In the genomic region with DNA sequence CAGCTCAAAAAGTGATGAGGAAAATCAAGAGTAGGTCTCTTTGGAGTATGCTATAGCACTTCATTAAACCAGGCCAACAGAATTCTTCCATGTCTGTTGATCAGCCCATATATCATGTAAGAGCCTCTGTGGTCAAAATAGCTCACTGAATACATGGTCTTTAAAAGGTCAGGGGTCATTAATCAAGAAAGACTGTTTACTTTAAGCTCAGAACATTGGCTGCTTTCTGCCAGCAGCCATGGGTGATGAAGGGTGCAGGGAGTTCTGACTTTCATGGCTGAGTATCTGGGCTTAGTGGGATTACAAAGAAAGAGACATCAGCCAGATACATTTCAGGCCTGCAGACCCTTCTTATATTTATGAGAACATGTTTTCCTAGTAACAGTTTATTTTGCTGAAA, we compare ENCODE assay signal across 20 cellular contexts. TPM values are rescaled to one million over a fixed set of nuclear protein-coding genes. Genes with fewer than 3 reads are reported as not detected.
DNase-seq lines count a peak whose midpoint lies in the region; ATAC-seq, FAIRE-seq and TF ChIP-seq lines count a peak whose summit lies in the region.
"Had no signal": no experiment of that assay in that cellular context is flagged by ENCODE, and none has a peak within 500 bp of the region (broad histone marks: within the 10 kb centered on the region; RNA-seq: fewer than 3 reads in every experiment).

No MANE protein-coding gene starts in this region.

- H3K9me3 ChIP-seq in liver (ENCODE audit: control insufficient read depth in 4 of 4, low read length in 3 of 4) (no peaks in the 10 kb centered on the region), HepG2 (ENCODE audit: low read length) (no peaks in the 10 kb centered on the region)
- H3K9me3 ChIP-seq: A549, BE2C, HAP-1 had no signal

- no peaks in the 10 kb centered on the region for H3K36me3 ChIP-seq in liver (ENCODE audit: control insufficient read depth in 4 of 4, insufficient read depth in 3 of 4, low read depth in 1 of 4, low read length in 3 of 4)
- no peaks in the 10 kb centered on the region for H3K36me3 ChIP-seq in HepG2 (replicated peaks in 1 of 2; ENCODE audit: control insufficient read depth in 1 of 2, insufficient read depth in 2 of 2, low read length in 2 of 2)
- H3K36me3 ChIP-seq: BE2C, HAP-1 had no signal

- H3K27me3 ChIP-seq in liver (ENCODE audit: control insufficient read depth in 4 of 4, insufficient read depth in 4 of 4, low read length in 3 of 4): no peaks in the 10 kb centered on the region
- H3K27me3 ChIP-seq in HepG2 (ENCODE audit: control insufficient read depth in 1 of 2, insufficient read depth in 2 of 2, low read length in 2 of 2): no peaks in the 10 kb centered on the region
- H3K27me3 ChIP-seq: BE2C had no signal

- no peak overlapping the region for H2AFZ ChIP-seq in HepG2 (ENCODE audit: low read length)

- H3K4me3 ChIP-seq in liver (ENCODE audit: low read depth in 1 of 3, low read length in 3 of 3) (no peak overlapping the region), HepG2 (replicated peaks in 1 of 3; ENCODE audit: insufficient read depth in 1 of 3, low read depth in 2 of 3, low read length in 3 of 3) (no peak overlapping the region)
- H3K4me3 ChIP-seq: A549, GM12878, HAP-1 had no signal

- no peak for TF ChIP-seq POLR2A in HepG2 (IDR thresholded peaks at IDR 0.05; ENCODE audit: insufficient read depth in 1 of 2, low read depth in 2 of 2, low read length in 2 of 2)

- no peaks in the 10 kb centered on the region for H3K4me1 ChIP-seq in liver (ENCODE audit: control insufficient read depth in 4 of 4, insufficient read depth in 4 of 4, low read length in 3 of 4)
- no peaks in the 10 kb centered on the region for H3K4me1 ChIP-seq in HepG2 (ENCODE audit: insufficient read depth, low read length)
- H3K4me1 ChIP-seq: A549, BE2C, HAP-1 had no signal

- no peak for FAIRE-seq in HepG2 (lab: Jason Lieb, UNC)
- FAIRE-seq: A549, GM12878, GM18507, GM19239, H1 had no signal

- H4K20me1 ChIP-seq in HepG2 (ENCODE audit: insufficient read depth, low read length): no peaks in the 10 kb centered on the region

- TF ChIP-seq RAD21 in liver (IDR thresholded peaks at IDR 0.05): no peak
- TF ChIP-seq RAD21 in HepG2 (CRISPR knock-in tag; IDR thresholded peaks at IDR 0.05): no peak

- H3K27ac ChIP-seq in liver (ENCODE audit: low read depth in 1 of 2, low read length in 2 of 2): no peak overlapping the region
- H3K27ac ChIP-seq in HepG2 (ENCODE audit: extremely low read length, insufficient read depth, low read length): no peak overlapping the region
- H3K27ac ChIP-seq: A549, C4-2B had no signal

- no TSS peak for BruUV-seq in HepG2 (replicated peaks; lab: Mats Ljungman, UMichigan)

- no peak for ATAC-seq in HepG2
- ATAC-seq in GM18858 (IDR thresholded peaks at IDR 0.05; ENCODE audit: unreplicated experiment): no peak
- ATAC-seq in HG03432 (IDR thresholded peaks at IDR 0.05; ENCODE audit: unreplicated experiment): no peak
- ATAC-seq: A549, GM12878 had no signal

- POLR2A ChIA-PET in HepG2 (lab: Yijun Ruan, JAX): no interaction called here

- CTCF ChIA-PET in HepG2 (lab: Yijun Ruan, JAX; ENCODE audit: low intra/inter-chr PET ratio, low total read pairs): no interaction called here

- TF ChIP-seq CTCF in liver (IDR thresholded peaks at IDR 0.05; ENCODE audit: low read depth, low read length, missing input control) (no peak), HepG2 (CRISPR knock-in tag; IDR thresholded peaks at IDR 0.05) (no peak)

- intact Hi-C loops in HepG2 (cut with micrococcal nuclease; ENCODE audit: unreplicated experiment): no loop called here

- no peak for DNase-seq in HepG2 (ENCODE audit: low spot score)
- DNase-seq in islet precursor cell: peak; percentile 52
- peak; percentile 71 for DNase-seq in renal cortical epithelial cell (ENCODE audit: low read depth)
- no peak for DNase-seq in NCI-H446 treated with DMSO at 0.1 percent for 48 hours (lab: John Stamatoyannopoulos, UW)
- DNase-seq: BE2C; CD4-positive, alpha-beta memory T cell; COR-L47 had no signal

- no peaks in the 10 kb centered on the region for H3K79me2 ChIP-seq in HepG2 (ENCODE audit: insufficient read depth, low read length)

- in situ Hi-C loops in HepG2 (cut with HindIII; ENCODE audit: extremely low pct_ligation_motif_present, low pct_unique_long_range_greater_than_20kb): no loop called here

- TF ChIP-seq EP300 in HepG2 (IDR thresholded peaks at IDR 0.05; ENCODE audit: low read depth in 2 of 2, low read length in 2 of 2): no peak
- TF ChIP-seq EP300 in HepG2 (CRISPR knock-in tag; IDR thresholded peaks at IDR 0.05; ENCODE audit: borderline replicate concordance): no peak

- H3K9ac ChIP-seq in liver (ENCODE audit: low read depth in 1 of 2, low read length in 2 of 2) (no peak overlapping the region), HepG2 (ENCODE audit: insufficient read depth, low read depth, low read length) (no peak overlapping the region)

- H3K4me2 ChIP-seq in HepG2 (ENCODE audit: low read depth, low read length): no peak overlapping the region
- H3K4me2 ChIP-seq: A549 had no signal

TF ChIP-seq in liver, 16 proteins besides CTCF, POLR2A, EP300 and RAD21:
- no peak for TF ChIP-seq YY1 (IDR thresholded peaks at IDR 0.05)
- TF ChIP-seq SP1 (IDR thresholded peaks at IDR 0.05): no peak
- no peak for TF ChIP-seq RXRA (IDR thresholded peaks at IDR 0.05)
- no peak for TF ChIP-seq TAF1 (conservative IDR thresholded peaks at IDR 0.05)
- no peak for TF ChIP-seq FOXA2 (IDR thresholded peaks at IDR 0.05)
- peak; percentile 29 for TF ChIP-seq NR2F2 (IDR thresholded peaks at IDR 0.05)

TF ChIP-seq in HepG2, 621 proteins besides CTCF, POLR2A, EP300 and RAD21:
- TF ChIP-seq, protein P1, sequence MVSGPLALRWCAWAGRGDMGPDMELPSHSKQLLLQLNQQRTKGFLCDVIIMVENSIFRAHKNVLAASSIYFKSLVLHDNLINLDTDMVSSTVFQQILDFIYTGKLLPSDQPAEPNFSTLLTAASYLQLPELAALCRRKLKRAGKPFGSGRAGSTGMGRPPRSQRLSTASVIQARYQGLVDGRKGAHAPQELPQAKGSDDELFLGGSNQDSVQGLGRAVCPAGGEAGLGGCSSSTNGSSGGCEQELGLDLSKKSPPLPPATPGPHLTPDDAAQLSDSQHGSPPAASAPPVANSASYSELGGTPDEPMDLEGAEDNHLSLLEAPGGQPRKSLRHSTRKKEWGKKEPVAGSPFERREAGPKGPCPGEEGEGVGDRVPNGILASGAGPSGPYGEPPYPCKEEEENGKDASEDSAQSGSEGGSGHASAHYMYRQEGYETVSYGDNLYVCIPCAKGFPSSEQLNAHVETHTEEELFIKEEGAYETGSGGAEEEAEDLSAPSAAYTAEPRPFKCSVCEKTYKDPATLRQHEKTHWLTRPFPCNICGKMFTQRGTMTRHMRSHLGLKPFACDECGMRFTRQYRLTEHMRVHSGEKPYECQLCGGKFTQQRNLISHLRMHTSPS (CRISPR knock-in tag; IDR thresholded peaks at IDR 0.05; ENCODE audit: low read depth): no peak

RNA-seq across cellular contexts. Expression of gene C4orf54, which starts 7.1 kb away (rescaled TPM):
- total RNA-seq in liver (under 1 TPM in 1 of 2 donors, not detected in 1; under 0.01 TPM), HepG2 (2016; rRNA removed; fragmentation: Illumina TruSeq; extraction: Trizol) (not detected in 2 replicates), renal cortical epithelial cell (0.05 TPM in 1 of 2 replicates, not detected in the other)
- polyA plus RNA-seq in liver (not detected), HepG2 (2011; rRNA removed) (not detected in 2 replicates)
- not detected in 2 replicates for total RNA-seq in HepG2 (2016; cell fraction: cytosol; rRNA removed; fragmentation: Illumina TruSeq; extraction: Trizol; ENCODE audit: low read depth)
- total RNA-seq in HepG2 (2016; cell fraction: insoluble cytoplasmic fraction; rRNA removed; fragmentation: Illumina TruSeq; extraction: Trizol): not detected in 2 replicates
- total RNA-seq in HepG2 (2016; cell fraction: membrane; rRNA removed; fragmentation: Illumina TruSeq; extraction: Trizol): not detected in 2 replicates
- total RNA-seq in HepG2 (2016; cell fraction: nucleus; rRNA removed; fragmentation: Illumina TruSeq; extraction: Trizol): not detected in 2 replicates
- not detected in 2 replicates for polyA plus RNA-seq in HepG2 (2011; cell fraction: cytosol; rRNA removed)
- not detected in 2 replicates for polyA plus RNA-seq in HepG2 (2011; cell fraction: nucleus; rRNA removed)
- not detected in 2 replicates for polyA plus RNA-seq in HepG2 (2012)
- not detected in 2 replicates for polyA plus RNA-seq in HepG2 (2016; cell fraction: cytosol; fragmentation: Illumina TruSeq; extraction: Trizol; ENCODE audit: low read depth)
- polyA plus RNA-seq in HepG2 (2016; cell fraction: insoluble cytoplasmic fraction; fragmentation: Illumina TruSeq; extraction: Trizol; ENCODE audit: low read depth): not detected in 2 replicates
- polyA plus RNA-seq in HepG2 (2016; cell fraction: membrane; fragmentation: Illumina TruSeq; extraction: Trizol; ENCODE audit: low read depth): not detected in 2 replicates
- polyA plus RNA-seq in HepG2 (2016; cell fraction: nucleus; fragmentation: Illumina TruSeq; extraction: Trizol; ENCODE audit: insufficient read depth, low read depth): not detected in 2 replicates
- 0.05 TPM in 1 of 2 replicates, not detected in the other for polyA minus RNA-seq in HepG2 (2011; rRNA and poly(A)+ RNA removed; ENCODE audit: low replicate concordance)
- polyA minus RNA-seq in HepG2 (2011; cell fraction: cytosol; rRNA and poly(A)+ RNA removed): not detected in 2 replicates
- not detected in 2 replicates for polyA minus RNA-seq in HepG2 (2011; cell fraction: nucleus; rRNA and poly(A)+ RNA removed)
- total RNA-seq: CD4-positive, alpha-beta memory T cell; G401; GM12878; H1; HT1080 had no signal
- polyA plus RNA-seq: A549; AG04450; CD4-positive, alpha-beta memory T cell; H1 had no signal

Comparison
In these comparisons a context has a peak if more than half of its experiments do, and no peak if none do; other contexts are left out.
1. DNase-seq: peak in islet precursor cell (single experiment) and renal cortical epithelial cell (single experiment); none in HepG2 (single experiment) and NCI-H446 treated with DMSO at 0.1 percent for 48 hours (single experiment).